ENCODE assay signal across 1 cellular context in the genomic region with DNA sequence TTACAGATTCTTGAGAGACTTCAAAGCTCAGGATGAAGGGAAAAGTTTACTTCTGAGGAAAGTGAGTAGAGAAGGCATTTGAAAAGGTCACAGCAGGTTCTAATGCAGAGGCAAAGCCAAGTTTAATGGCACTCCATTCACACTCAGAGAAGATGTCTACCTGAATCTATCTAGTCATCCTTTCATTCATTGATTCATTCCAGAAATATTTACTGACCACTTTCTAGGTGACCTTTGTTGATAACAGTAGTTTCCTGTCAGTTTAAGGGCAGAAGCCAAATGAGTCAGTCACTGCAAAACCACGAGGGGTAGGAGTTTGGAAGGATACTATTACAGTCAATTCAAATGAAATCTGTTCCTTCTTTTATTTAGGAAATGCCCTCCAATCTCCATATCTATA.
TF ChIP-seq lines count a peak whose summit lies in the region.

No MANE protein-coding gene starts in this region.

TF ChIP-seq in endothelial cell of umbilical vein, 7 proteins besides CTCF, POLR2A, EP300 and RAD21:
- TF ChIP-seq FOS (IDR thresholded peaks at IDR 0.05; ENCODE audit: borderline replicate concordance, insufficient read depth, low read length): peak; percentile 84
- TF ChIP-seq MAX (IDR thresholded peaks at IDR 0.05; ENCODE audit: insufficient read depth, insufficient read length): no peak
- TF ChIP-seq GATA2 (IDR thresholded peaks at IDR 0.05; ENCODE audit: insufficient read depth, insufficient read length, low read depth, low read length): peak; percentile 68
- peak; percentile 29 for TF ChIP-seq POLR2AphosphoS5 (IDR thresholded peaks at IDR 0.05; ENCODE audit: insufficient read depth, low read depth, low read length)
- TF ChIP-seq MYC (IDR thresholded peaks at IDR 0.05; ENCODE audit: low read depth, low read length): no peak
- peak; percentile 32 for TF ChIP-seq JUN (IDR thresholded peaks at IDR 0.05; ENCODE audit: borderline replicate concordance, insufficient read depth, insufficient read length, low read depth)
- no peak for TF ChIP-seq EZH2 (IDR thresholded peaks at IDR 0.05; ENCODE audit: borderline replicate concordance, low read depth, low read length, severe bottlenecking)
